27 cellular contexts compared by ENCODE assay signal in genomic region chr16:13289515-13289914, GRCh38.
"Had no signal": no experiment of that assay in that cellular context is flagged by ENCODE, and none has a peak within 500 bp of the region (broad histone marks: within the 10 kb centered on the region; RNA-seq: fewer than 3 reads in every experiment).

No MANE protein-coding gene starts in this region.

- H3K27me3 ChIP-seq: ascending aorta, gastrocnemius medialis, left lung, neural progenitor cell, right atrium auricular region, spleen, suprapubic skin, tibial artery, upper lobe of right lung had no signal

- ATAC-seq: gastrocnemius medialis, left lung, natural killer cell, psoas muscle, upper lobe of right lung had no signal

- H3K36me3 ChIP-seq: ascending aorta, gastrocnemius medialis, left lung, neural progenitor cell, right atrium auricular region, spleen, suprapubic skin, tibial artery, upper lobe of right lung had no signal

- H2AFZ ChIP-seq: neural progenitor cell, parathyroid adenoma had no signal

- H3K9me3 ChIP-seq: ascending aorta, gastrocnemius medialis, left lung, psoas muscle, right atrium auricular region, suprapubic skin, tibial artery, upper lobe of right lung had no signal

- H3K4me1 ChIP-seq: ascending aorta, gastrocnemius medialis, left lung, parathyroid adenoma, psoas muscle, right atrium auricular region, spleen, suprapubic skin, tibial artery, upper lobe of right lung had no signal

- H3K4me3 ChIP-seq: ascending aorta, coronary artery, dorsolateral prefrontal cortex, gastrocnemius medialis, left lung, lung, neural progenitor cell, psoas muscle, right atrium auricular region, spleen, suprapubic skin, tibial artery, upper lobe of right lung had no signal

- H3K27ac ChIP-seq: ascending aorta, coronary artery, dorsolateral prefrontal cortex, gastrocnemius medialis, left lung, neural progenitor cell, parathyroid adenoma, psoas muscle, right atrium auricular region, spleen, suprapubic skin, tibial artery, upper lobe of right lung had no signal

- H3K9ac ChIP-seq: neural progenitor cell, parathyroid adenoma had no signal

- H3K79me2 ChIP-seq: parathyroid adenoma had no signal

- DNase-seq: activated CD4-positive, alpha-beta memory T cell treated with anti-CD3 and anti-CD28 coated beads for 36 hours; activated CD4-positive, alpha-beta T cell treated with anti-CD3 and anti-CD28 coated beads, Interleukin-2, amount 10 ng/mL, durations not matched to agents 24 days and 14 days; activated CD4-positive, CD25-positive, alpha-beta regulatory T cell treated with anti-CD3 and anti-CD28 coated beads, Interleukin-2, amount 50 U/mL, for 72 hours; activated CD8-positive, alpha-beta memory T cell treated with anti-CD3 and anti-CD28 coated beads, Interleukin-2, amount 50 U/mL, for 4 hours; activated gamma-delta T cell treated with Interleukin-2 at 50 U/mL for 16 hours; activated T-cell treated with anti-CD3 and anti-CD28 coated beads, Interleukin-2, amount 50 U/mL, for 24 hours; dorsolateral prefrontal cortex; effector memory CD4-positive, alpha-beta T cell; erythroblast; gastrocnemius medialis; glutamatergic neuron; left lung; mesendoderm; natural killer cell; occipital lobe; psoas muscle; spleen; stimulated activated naive CD4-positive, alpha-beta T cell; tibial artery; upper lobe of right lung had no signal

- H3K4me2 ChIP-seq: neural progenitor cell had no signal
